Comparison of ENCODE assay signal across 13 cellular contexts in genomic region chr19:38700933-38701454, GRCh38. TPM values are rescaled to one million over a fixed set of nuclear protein-coding genes. Genes with fewer than 3 reads are reported as not detected.
DNase-seq lines count a peak whose midpoint lies in the region; ATAC-seq, FAIRE-seq and TF ChIP-seq lines count a peak whose summit lies in the region.
"Had no signal": no experiment of that assay in that cellular context is flagged by ENCODE, and none has a peak within 500 bp of the region (broad histone marks: within the 10 kb centered on the region; RNA-seq: fewer than 3 reads in every experiment).

No MANE protein-coding gene starts in this region.

- FAIRE-seq in K562 (lab: Jason Lieb, UNC): no peak
- FAIRE-seq: TTC549 had no signal

- WGBS in IMR-90 (ENCODE audit: extremely low coverage in 2 of 2, insufficient read length in 1 of 2), 2 experiments: 100% methylated on average over 8 of the region's 18 CpGs; no CpG with 5 or more reads in 1 of the 2 experiments
- 92% methylated on average over 16 of the region's 18 CpGs for WGBS in K562 (ENCODE audit: insufficient coverage, low coverage, missing lambda C conversion rate)
- WGBS in liver: 56% methylated on average over 18 of the region's 18 CpGs

- TF ChIP-seq EP300 in K562 (IDR thresholded peaks at IDR 0.05; ENCODE audit: low read length): no peak

- H3K27ac ChIP-seq in IMR-90 (ENCODE audit: insufficient read depth, low read length) (peak overlapping the region; percentile 63; the same call in 1 of the 2 replicates), K562 (ENCODE audit: extremely low read depth, low read depth, low read length) (no peak overlapping the region), liver (ENCODE audit: low read depth in 1 of 2, low read length in 2 of 2) (peak overlapping the region; percentile 65 to 78)
- H3K27ac ChIP-seq: brain microvascular endothelial cell, KMS-11 had no signal

- CTCF ChIA-PET in IMR-90 (lab: Yijun Ruan, JAX): no interaction called here
- CTCF ChIA-PET in K562 (lab: Yijun Ruan, JAX; ENCODE audit: low intra/inter-chr PET ratio): no interaction called here
- CTCF ChIA-PET in activated naive CD4-positive, alpha-beta T cell treated with anti-CD3 and anti-CD28 coated beads, Interleukin-2, amount 10 ng/mL, durations not matched to agents 7 days and 5 days (lab: Charles Lee): no interaction called here

- peaks cover 4 to 97% of the 10 kb centered on the region in 2 experiments for H3K79me1 ChIP-seq in IMR-90 (ENCODE audit: low read depth in 1 of 2, low read length in 2 of 2)

- H3K9me3 ChIP-seq in IMR-90 (ENCODE audit: control insufficient read depth, insufficient read depth, low read length) (no peaks in the 10 kb centered on the region), K562 (replicated peaks; ENCODE audit: control insufficient read depth, insufficient read depth, low read depth, low read length) (no peaks in the 10 kb centered on the region), liver (ENCODE audit: control insufficient read depth in 4 of 4, low read length in 3 of 4) (no peaks in the 10 kb centered on the region)

- H3K36me3 Mint-ChIP-seq in stimulated activated effector memory CD8-positive, alpha-beta T cell treated with anti-CD3 and anti-CD28 coated beads, Interleukin-12 subunit alpha, Interleukin-12 subunit beta, amount 100 ng/mL, for 72 hours: peaks cover 93% of the 10 kb centered on the region
- peaks cover 8% of the 10 kb centered on the region for H3K36me3 Mint-ChIP-seq in activated naive CD8-positive, alpha-beta T cell treated with anti-CD3 and anti-CD28 coated beads, Interleukin-2, amount 50 U/mL, for 24 hours (ENCODE audit: low read depth)
- peaks cover 38% of the 10 kb centered on the region for H3K36me3 Mint-ChIP-seq in activated naive CD4-positive, alpha-beta T cell treated with anti-CD3 and anti-CD28 coated beads, Interleukin-2, amount 10 ng/mL, durations not matched to agents 7 days and 5 days

- TF ChIP-seq RAD21 in IMR-90 (IDR thresholded peaks at IDR 0.05; ENCODE audit: low read length) (no peak), K562 (CRISPR knock-in tag; conservative IDR thresholded peaks at IDR 0.05 in 1 of 2, IDR thresholded peaks at IDR 0.05 in 1 of 2) (no peak), liver (IDR thresholded peaks at IDR 0.05) (no peak)

- dilution Hi-C loops in IMR-90 (cut with HindIII; ENCODE audit: low sequenced_read_pairs, unreplicated experiment): no loop called here

- H3K27ac Mint-ChIP-seq in stimulated activated effector memory CD8-positive, alpha-beta T cell treated with anti-CD3 and anti-CD28 coated beads, Interleukin-12 subunit alpha, Interleukin-12 subunit beta, amount 100 ng/mL, for 72 hours: peak overlapping the region; percentile 78
- H3K27ac Mint-ChIP-seq in activated naive CD8-positive, alpha-beta T cell treated with anti-CD3 and anti-CD28 coated beads, Interleukin-2, amount 50 U/mL, for 24 hours: no peak overlapping the region
- H3K27ac Mint-ChIP-seq in activated naive CD4-positive, alpha-beta T cell treated with anti-CD3 and anti-CD28 coated beads, Interleukin-2, amount 10 ng/mL, durations not matched to agents 7 days and 5 days: no peak overlapping the region

- no peak overlapping the region for H3K4me3 Mint-ChIP-seq in stimulated activated effector memory CD8-positive, alpha-beta T cell treated with anti-CD3 and anti-CD28 coated beads, Interleukin-12 subunit alpha, Interleukin-12 subunit beta, amount 100 ng/mL, for 72 hours
- H3K4me3 Mint-ChIP-seq in activated naive CD8-positive, alpha-beta T cell treated with anti-CD3 and anti-CD28 coated beads, Interleukin-2, amount 50 U/mL, for 24 hours: no peak overlapping the region
- H3K4me3 Mint-ChIP-seq in activated naive CD4-positive, alpha-beta T cell treated with anti-CD3 and anti-CD28 coated beads, Interleukin-2, amount 10 ng/mL, durations not matched to agents 7 days and 5 days: no peak overlapping the region

- BruUV-seq in IMR-90 (replicated peaks; lab: Mats Ljungman, UMichigan): no TSS peak
- TSS peak; percentile 29 for BruUV-seq in K562 (replicated peaks; lab: Mats Ljungman, UMichigan)

- peak overlapping the region; percentile 14 for H2BK5ac ChIP-seq in IMR-90 (ENCODE audit: low read depth, low read length, poor library complexity, severe bottlenecking)

- H2AK9ac ChIP-seq in IMR-90 (replicated peaks; ENCODE audit: low read depth, low read length, poor library complexity): no peak overlapping the region

- H3K27me3 Mint-ChIP-seq in activated naive CD8-positive, alpha-beta T cell treated with anti-CD3 and anti-CD28 coated beads, Interleukin-2, amount 50 U/mL, for 24 hours: no peaks in the 10 kb centered on the region
- H3K27me3 Mint-ChIP-seq in activated naive CD4-positive, alpha-beta T cell treated with anti-CD3 and anti-CD28 coated beads, Interleukin-2, amount 10 ng/mL, durations not matched to agents 7 days and 5 days: no peaks in the 10 kb centered on the region

- POLR2A ChIA-PET in IMR-90 (lab: Charles Lee; ENCODE audit: unreplicated experiment) (interaction anchor here (0.9 kb wide), 1 partner anchor 9 kb away, joined by 5 read pairs; no protein-coding TSS in a partner anchor), K562 (lab: Yijun Ruan, JAX) (interaction anchor here (1.9 kb wide), 1 partner anchor 10 kb away, joined by 5 read pairs; no protein-coding TSS in a partner anchor)

- no peak overlapping the region; the same call in 1 of the 2 replicates for H3K18ac ChIP-seq in IMR-90 (ENCODE audit: low read depth, low read length)

- H4K8ac ChIP-seq in IMR-90 (ENCODE audit: low read depth in 2 of 2, low read length in 2 of 2): peak overlapping the region in 1 of 2 experiments; percentile 10; a peak in 1 of 4 replicates

- H4K91ac ChIP-seq in IMR-90 (ENCODE audit: insufficient read depth, low read depth, low read length): peak overlapping the region; percentile 26; the same call in 1 of the 2 replicates

- no peak for ATAC-seq in IMR-90 (ENCODE audit: low read depth)
- ATAC-seq in K562: no peak
- ATAC-seq in stimulated activated effector memory CD8-positive, alpha-beta T cell treated with anti-CD3 and anti-CD28 coated beads, Interleukin-12 subunit alpha, Interleukin-12 subunit beta, amount 100 ng/mL, for 72 hours: no peak
- no peak for ATAC-seq in activated naive CD8-positive, alpha-beta T cell treated with anti-CD3 and anti-CD28 coated beads, Interleukin-2, amount 50 U/mL, for 24 hours
- no peak for ATAC-seq in HG02973 (IDR thresholded peaks at IDR 0.05; ENCODE audit: unreplicated experiment)

- H3K27me3 ChIP-seq in IMR-90 (ENCODE audit: control insufficient read depth, insufficient read depth, low read length): no peaks in the 10 kb centered on the region
- no peaks in the 10 kb centered on the region for H3K27me3 ChIP-seq in K562 (ENCODE audit: control insufficient read depth in 2 of 2, insufficient read depth in 2 of 2, low read length in 2 of 2)
- H3K27me3 ChIP-seq in liver (ENCODE audit: control insufficient read depth in 4 of 4, insufficient read depth in 4 of 4, low read length in 3 of 4): no peaks in the 10 kb centered on the region
- H3K27me3 ChIP-seq: brain microvascular endothelial cell had no signal

- intact Hi-C loops in IMR-90 (cut with micrococcal nuclease) (no loop called here), K562 (cut with micrococcal nuclease) (no loop called here)

- H3K36me3 ChIP-seq in IMR-90 (ENCODE audit: control insufficient read depth, insufficient read depth, low read length): peaks cover 67% of the 10 kb centered on the region
- H3K36me3 ChIP-seq in K562 (ENCODE audit: control insufficient read depth, insufficient read depth, low read length): peaks cover 93% of the 10 kb centered on the region; the same call in 2 of the 3 replicates
- peaks cover 9 to 28% (median 11%) of the 10 kb centered on the region in 4 donors for H3K36me3 ChIP-seq in liver (ENCODE audit: control insufficient read depth in 4 of 4, insufficient read depth in 3 of 4, low read depth in 1 of 4, low read length in 3 of 4)

- no peak for TF ChIP-seq POLR2A in IMR-90 (IDR thresholded peaks at IDR 0.05; ENCODE audit: low read depth, low read length)
- TF ChIP-seq POLR2A in K562 (conservative IDR thresholded peaks at IDR 0.05): no peak

- no peak overlapping the region; the same call in 1 of the 2 replicates for H3K9ac ChIP-seq in IMR-90 (ENCODE audit: low read depth, low read length)
- no peak overlapping the region for H3K9ac ChIP-seq in K562 (ENCODE audit: insufficient read depth in 1 of 2, low read depth in 2 of 2, low read length in 2 of 2)
- H3K9ac ChIP-seq in liver (ENCODE audit: low read depth in 1 of 2, low read length in 2 of 2): no peak overlapping the region
- H3K9ac ChIP-seq: KMS-11 had no signal

- H4K20me1 ChIP-seq in IMR-90 (ENCODE audit: insufficient read depth, low read length) (peaks cover 97% of the 10 kb centered on the region), K562 (replicated peaks; ENCODE audit: control insufficient read depth, insufficient read depth, low read length) (peaks cover 13% of the 10 kb centered on the region; the same call in 1 of the 2 replicates)

- no peak overlapping the region for H2BK15ac ChIP-seq in IMR-90 (ENCODE audit: low read depth, low read length)

- in situ Hi-C loops in IMR-90 (cut with MboI; ENCODE audit: low sequenced_read_pairs): no loop called here
- in situ Hi-C loops in K562 (cut with MboI): no loop called here

- no peak overlapping the region for H2BK20ac ChIP-seq in IMR-90 (ENCODE audit: low read depth, low read length)

- H2AFZ ChIP-seq in IMR-90 (replicated peaks; ENCODE audit: low read length, poor library complexity) (no peak overlapping the region), K562 (ENCODE audit: low read depth, low read length) (no peak overlapping the region)

- H4K5ac ChIP-seq in IMR-90 (ENCODE audit: low read depth, low read length): no peak overlapping the region; the same call in 1 of the 2 replicates

- TF ChIP-seq CTCF in IMR-90 (conservative IDR thresholded peaks at IDR 0.05; ENCODE audit: low read depth, low read length) (no peak), K562 (IDR thresholded peaks at IDR 0.05 in 2 of 3, conservative IDR thresholded peaks at IDR 0.05 in 1 of 3; ENCODE audit: insufficient read depth in 2 of 3, low read depth in 1 of 3, low read length in 3 of 3) (no peak), liver (IDR thresholded peaks at IDR 0.05; ENCODE audit: low read depth, low read length, missing input control) (no peak)

- H3K56ac ChIP-seq in IMR-90 (ENCODE audit: extremely low read depth, insufficient read depth, low read length): no peak overlapping the region

- H3K4me3 ChIP-seq in IMR-90 (ENCODE audit: insufficient read depth, low read depth, low read length) (no peak overlapping the region), K562 (no peak overlapping the region), liver (ENCODE audit: low read depth in 1 of 3, low read length in 3 of 3) (no peak overlapping the region)

- H3K9me3 Mint-ChIP-seq in stimulated activated effector memory CD8-positive, alpha-beta T cell treated with anti-CD3 and anti-CD28 coated beads, Interleukin-12 subunit alpha, Interleukin-12 subunit beta, amount 100 ng/mL, for 72 hours: no peaks in the 10 kb centered on the region
- no peaks in the 10 kb centered on the region for H3K9me3 Mint-ChIP-seq in activated naive CD8-positive, alpha-beta T cell treated with anti-CD3 and anti-CD28 coated beads, Interleukin-2, amount 50 U/mL, for 24 hours
- H3K9me3 Mint-ChIP-seq in activated naive CD4-positive, alpha-beta T cell treated with anti-CD3 and anti-CD28 coated beads, Interleukin-2, amount 10 ng/mL, durations not matched to agents 7 days and 5 days: no peaks in the 10 kb centered on the region

- H3K4me2 ChIP-seq in IMR-90 (ENCODE audit: low read depth, low read length) (no peak overlapping the region), K562 (ENCODE audit: insufficient read depth, low read length) (no peak overlapping the region)
- H3K4me2 ChIP-seq: KMS-11 had no signal

- no peak for DNase-seq in IMR-90
- no peak for DNase-seq in K562 (ENCODE audit: extremely low read depth in 1 of 4, low spot score in 3 of 4)
- no peak for DNase-seq in stimulated activated effector memory CD8-positive, alpha-beta T cell treated with anti-CD3 and anti-CD28 coated beads, Interleukin-12 subunit alpha, Interleukin-12 subunit beta, amount 100 ng/mL, for 72 hours (ENCODE audit: low spot score in 2 of 2)
- no peak for DNase-seq in activated naive CD8-positive, alpha-beta T cell treated with anti-CD3 and anti-CD28 coated beads, Interleukin-2, amount 50 U/mL, for 24 hours
- DNase-seq in DMS79 treated with DMSO at 0.1 percent for 48 hours (lab: John Stamatoyannopoulos, UW): no peak
- DNase-seq in activated naive CD4-positive, alpha-beta T cell treated with anti-CD3 and anti-CD28 coated beads, Interleukin-2, amount 10 ng/mL, durations not matched to agents 7 days and 5 days: no peak
- DNase-seq: brain microvascular endothelial cell, HCEC 1CT, retina had no signal

- peak overlapping the region; percentile 39; the same call in 1 of the 2 replicates for H2AK5ac ChIP-seq in IMR-90 (ENCODE audit: low read depth, low read length)

- H3K14ac ChIP-seq in IMR-90 (replicated peaks; ENCODE audit: low read depth, low read length): no peak overlapping the region

- H3K9me1 ChIP-seq in IMR-90 (ENCODE audit: insufficient read depth, low read length): peaks cover 28% of the 10 kb centered on the region
- peaks cover 6% of the 10 kb centered on the region for H3K9me1 ChIP-seq in K562 (ENCODE audit: control insufficient read depth, insufficient read depth, low read length)

- H2BK120ac ChIP-seq in IMR-90 (ENCODE audit: low read depth, low read length): 0 out of 2 replicates have a peak overlapping the region, but pooled peaks have one; percentile 5

- H3K23ac ChIP-seq in IMR-90 (ENCODE audit: low read depth, low read length): no peak overlapping the region

- H3K4me1 Mint-ChIP-seq in stimulated activated effector memory CD8-positive, alpha-beta T cell treated with anti-CD3 and anti-CD28 coated beads, Interleukin-12 subunit alpha, Interleukin-12 subunit beta, amount 100 ng/mL, for 72 hours: peaks cover 50% of the 10 kb centered on the region
- peaks cover 25% of the 10 kb centered on the region for H3K4me1 Mint-ChIP-seq in activated naive CD8-positive, alpha-beta T cell treated with anti-CD3 and anti-CD28 coated beads, Interleukin-2, amount 50 U/mL, for 24 hours
- H3K4me1 Mint-ChIP-seq in activated naive CD4-positive, alpha-beta T cell treated with anti-CD3 and anti-CD28 coated beads, Interleukin-2, amount 10 ng/mL, durations not matched to agents 7 days and 5 days: peaks cover 24% of the 10 kb centered on the region

- H3K4ac ChIP-seq in IMR-90 (ENCODE audit: low read depth, low read length): peak overlapping the region; percentile 41; the same call in 1 of the 2 replicates

- H3K4me1 ChIP-seq in IMR-90 (ENCODE audit: control insufficient read depth, insufficient read depth, low read length): peaks cover 13% of the 10 kb centered on the region
- peaks cover 0 to 18% of the 10 kb centered on the region in 2 experiments; a peak in 2 of 5 replicates for H3K4me1 ChIP-seq in K562 (replicated peaks in 1 of 2; ENCODE audit: control insufficient read depth in 2 of 2, insufficient read depth in 2 of 2, low read length in 2 of 2)
- peaks cover 13 to 62% (median 51%) of the 10 kb centered on the region in 4 donors for H3K4me1 ChIP-seq in liver (ENCODE audit: control insufficient read depth in 4 of 4, insufficient read depth in 4 of 4, low read length in 3 of 4)

- H3K79me2 ChIP-seq in K562 (ENCODE audit: control insufficient read depth, insufficient read depth, low read length): peaks cover 40% of the 10 kb centered on the region

RNA-seq across cellular contexts. Expression of gene CAPN12, which starts 43.3 kb away (rescaled TPM):
- total RNA-seq in IMR-90 (2012; rRNA removed) (0.18 TPM in 1 of 2 replicates, not detected in the other), K562 (2014; rRNA removed) (1.6 and 3.1 TPM in 2 replicates), K562 (2014; rRNA removed; fragmentation: Illumina TruSeq; extraction: Trizol) (0.89 and 1.2 TPM in 2 replicates), K562 (2015; rRNA removed; fragmentation: Illumina TruSeq; extraction: Trizol) (0.83 and 0.87 TPM in 2 replicates), K562 (2021) (3.7 and 4.8 TPM in 2 replicates), liver (10 to 100 TPM in 1 of 2 donors, 1 to 10 TPM in 1; 5.3 to 28.7 TPM)
- polyA plus RNA-seq in IMR-90 (2012; rRNA removed) (0.97 and 0.99 TPM in 2 replicates), K562 (2011; rRNA removed) (6.8 and 14.8 TPM in 2 replicates), K562 (2014; fragmentation: Illumina TruSeq; extraction: Trizol) (3.4 and 4.7 TPM in 2 replicates), K562 (2014; fragmentation: Nextera tagmentation; extraction: Ambion mirVana) (1 to 10 TPM in 1 of 2 experiments, under 1 TPM in 1; 0.84 to 1.0 TPM), K562 (2014; rRNA removed) (5.6 and 7.0 TPM in 2 replicates), liver (10 to 100 TPM in 1 of 2 donors, 1 to 10 TPM in 1; 3.8 to 12.3 TPM)
- polyA plus RNA-seq in IMR-90 (2012; cell fraction: cytosol; rRNA removed): 0.27 and 0.67 TPM in 2 replicates
- polyA plus RNA-seq in IMR-90 (2012; cell fraction: nucleus; rRNA removed; ENCODE audit: low replicate concordance): 8.4 and 12.7 TPM in 2 replicates
- total RNA-seq in K562 (2011; cell fraction: chromatin; rRNA removed; ENCODE audit: low replicate concordance): 21.8 and 34.6 TPM in 2 replicates
- 22.1 and 24.8 TPM in 2 replicates for total RNA-seq in K562 (2011; cell fraction: nucleolus; rRNA removed)
- total RNA-seq in K562 (2011; cell fraction: nucleoplasm; rRNA removed): 16.0 and 28.2 TPM in 2 replicates
- polyA plus RNA-seq in K562 (2011; cell fraction: cytosol; rRNA removed): 11.9 and 13.7 TPM in 2 replicates
- 61.9 and 73.0 TPM in 2 replicates for polyA plus RNA-seq in K562 (2011; cell fraction: nucleus; rRNA removed)
- 2.9 and 8.2 TPM in 2 replicates for polyA plus RNA-seq in K562 (2012)
- 1.2 and 1.3 TPM in 2 replicates for polyA minus RNA-seq in K562 (2011; rRNA and poly(A)+ RNA removed)
- 2.8 and 4.4 TPM in 2 replicates for polyA minus RNA-seq in K562 (2011; cell fraction: cytosol; rRNA and poly(A)+ RNA removed)
- polyA minus RNA-seq in K562 (2011; cell fraction: nucleus; rRNA and poly(A)+ RNA removed): 5.1 and 7.3 TPM in 2 replicates

RNA-seq across cellular contexts. Expression of gene ACTN4, which starts 53.5 kb away (rescaled TPM):
- total RNA-seq in IMR-90 (2012; rRNA removed): 614 and 659 TPM in 2 replicates
- polyA plus RNA-seq in IMR-90 (2012; rRNA removed): 497 and 541 TPM in 2 replicates
- 291 and 549 TPM in 2 replicates for polyA plus RNA-seq in IMR-90 (2012; cell fraction: cytosol; rRNA removed)
- 608 and 1,383 TPM in 2 replicates for polyA plus RNA-seq in IMR-90 (2012; cell fraction: nucleus; rRNA removed; ENCODE audit: low replicate concordance)
- 168 and 288 TPM in 2 replicates for total RNA-seq in K562 (2011; cell fraction: chromatin; rRNA removed; ENCODE audit: low replicate concordance)
- 79.0 and 102 TPM in 2 replicates for total RNA-seq in K562 (2011; cell fraction: nucleolus; rRNA removed)
- total RNA-seq in K562 (2011; cell fraction: nucleoplasm; rRNA removed): 99.5 and 155 TPM in 2 replicates
- total RNA-seq in K562 (2014; rRNA removed): 159 and 202 TPM in 2 replicates
- 67.2 and 80.0 TPM in 2 replicates for total RNA-seq in K562 (2014; rRNA removed; fragmentation: Illumina TruSeq; extraction: Trizol)
- 58.2 and 67.4 TPM in 2 replicates for total RNA-seq in K562 (2015; rRNA removed; fragmentation: Illumina TruSeq; extraction: Trizol)
- 362 and 385 TPM in 2 replicates for total RNA-seq in K562 (2021)
- 130 and 299 TPM in 2 replicates for polyA plus RNA-seq in K562 (2011; rRNA removed)
- polyA plus RNA-seq in K562 (2011; cell fraction: cytosol; rRNA removed): 90.1 and 157 TPM in 2 replicates
- polyA plus RNA-seq in K562 (2011; cell fraction: nucleus; rRNA removed): 395 and 716 TPM in 2 replicates
- polyA plus RNA-seq in K562 (2012): 444 and 454 TPM in 2 replicates
- polyA plus RNA-seq in K562 (2014; fragmentation: Illumina TruSeq; extraction: Trizol): 149 and 163 TPM in 2 replicates
- polyA plus RNA-seq in K562 (2014; fragmentation: Nextera tagmentation; extraction: Ambion mirVana): 1 to 10 TPM; 3.1 to 8.4 TPM
- polyA plus RNA-seq in K562 (2014; rRNA removed): 115 and 125 TPM in 2 replicates
- 140 and 177 TPM in 2 replicates for polyA minus RNA-seq in K562 (2011; rRNA and poly(A)+ RNA removed)
- 135 and 194 TPM in 2 replicates for polyA minus RNA-seq in K562 (2011; cell fraction: cytosol; rRNA and poly(A)+ RNA removed)
- 51.4 and 130 TPM in 2 replicates for polyA minus RNA-seq in K562 (2011; cell fraction: nucleus; rRNA and poly(A)+ RNA removed)
- 100 to 1,000 TPM in 1 of 2 donors, 10 to 100 TPM in 1; 93.9 to 164 TPM for total RNA-seq in liver
- 100 to 1,000 TPM in 1 of 2 donors, 10 to 100 TPM in 1; 35.4 to 104 TPM for polyA plus RNA-seq in liver
